ENCODE assay signal across 14 cellular contexts in the genomic region with DNA sequence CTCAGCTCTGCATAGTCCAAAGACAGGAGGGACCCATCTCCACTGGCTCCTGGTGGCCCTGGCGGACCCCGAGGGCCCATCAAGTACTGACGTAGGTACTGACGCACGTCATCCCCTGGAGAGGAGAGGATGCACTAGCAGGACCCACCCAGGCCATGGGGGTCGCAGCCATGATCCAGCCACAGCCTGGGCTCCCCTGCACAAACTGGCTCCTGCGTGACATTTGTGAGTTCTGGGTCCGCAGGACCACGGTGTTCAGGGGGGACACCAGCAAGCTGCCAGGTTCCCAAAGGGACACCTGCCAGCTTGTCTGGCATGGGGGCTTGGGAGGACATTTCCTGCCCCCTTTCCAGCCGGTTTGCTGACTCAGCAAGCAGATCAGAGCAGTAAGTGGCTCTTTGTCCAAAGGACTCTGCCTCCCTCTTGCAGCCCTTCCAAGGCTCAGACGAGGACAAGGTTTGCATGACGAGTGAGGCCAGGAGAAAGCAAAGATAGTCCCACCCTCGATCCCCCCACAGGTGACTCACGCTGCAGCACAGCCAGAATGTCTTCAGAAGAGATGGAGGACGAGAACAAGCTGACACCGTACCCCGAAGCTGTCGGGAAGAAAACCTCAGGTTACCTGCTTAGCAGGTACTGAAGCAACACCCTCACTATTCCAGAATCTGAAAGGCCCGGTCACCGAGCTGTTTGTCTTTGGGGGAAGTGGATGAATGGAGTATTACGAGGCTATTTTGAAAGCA. TPM values are rescaled to one million over a fixed set of nuclear protein-coding genes. Genes with fewer than 3 reads are reported as not detected.
"Had no signal": no experiment of that assay in that cellular context is flagged by ENCODE, and none has a peak within 500 bp of the region (broad histone marks: within the 10 kb centered on the region; RNA-seq: fewer than 3 reads in every experiment).

No MANE protein-coding gene starts in this region.

- DNase-seq: activated CD4-positive, alpha-beta T cell treated with anti-CD3 and anti-CD28 coated beads for 1 hour; activated effector memory CD4-positive, alpha-beta T cell treated with Interleukin-2 at 50 U/mL for 16 hours; activated T-cell treated with anti-CD3 and anti-CD28 coated beads, Interleukin-2, amount 50 U/mL, for 24 hours; colonic mucosa; effector CD8-positive, alpha-beta T cell; kidney glomerular epithelial cell; posterior cingulate gyrus; small intestine had no signal

- FAIRE-seq: small intestine had no signal

- H3K4me3 Mint-ChIP-seq: activated naive CD4-positive, alpha-beta T cell treated with anti-CD3 and anti-CD28 coated beads, Interleukin-2, amount 50 U/mL, for 24 hours; activated T-cell treated with anti-CD3 and anti-CD28 coated beads, Interleukin-2, amount 50 U/mL, for 24 hours; naive thymus-derived CD4-positive, alpha-beta T cell had no signal

- H3K27ac ChIP-seq: colonic mucosa, hepatocyte, tibial nerve had no signal

- H3K27ac Mint-ChIP-seq: activated naive CD4-positive, alpha-beta T cell treated with anti-CD3 and anti-CD28 coated beads, Interleukin-2, amount 50 U/mL, for 24 hours; activated T-cell treated with anti-CD3 and anti-CD28 coated beads, Interleukin-2, amount 50 U/mL, for 24 hours; naive thymus-derived CD4-positive, alpha-beta T cell had no signal

- H3K36me3 ChIP-seq: colonic mucosa had no signal

- H2AFZ ChIP-seq: hepatocyte had no signal

- H3K4me1 ChIP-seq: colonic mucosa, tibial nerve had no signal

- H3K4me3 ChIP-seq: colonic mucosa, hepatocyte, lung, tibial nerve had no signal

- H3K27me3 ChIP-seq: colonic mucosa, hepatocyte, tibial nerve had no signal

- H3K9me3 ChIP-seq: colonic mucosa, tibial nerve had no signal

- H3K9me3 Mint-ChIP-seq: activated naive CD4-positive, alpha-beta T cell treated with anti-CD3 and anti-CD28 coated beads, Interleukin-2, amount 50 U/mL, for 24 hours; activated T-cell treated with anti-CD3 and anti-CD28 coated beads, Interleukin-2, amount 50 U/mL, for 24 hours had no signal

- H3K36me3 Mint-ChIP-seq: activated naive CD4-positive, alpha-beta T cell treated with anti-CD3 and anti-CD28 coated beads, Interleukin-2, amount 50 U/mL, for 24 hours had no signal

- H3K4me2 ChIP-seq: hepatocyte had no signal

- H3K79me2 ChIP-seq: hepatocyte had no signal

- H3K4me1 Mint-ChIP-seq: activated naive CD4-positive, alpha-beta T cell treated with anti-CD3 and anti-CD28 coated beads, Interleukin-2, amount 50 U/mL, for 24 hours had no signal

- H3K27me3 Mint-ChIP-seq: activated naive CD4-positive, alpha-beta T cell treated with anti-CD3 and anti-CD28 coated beads, Interleukin-2, amount 50 U/mL, for 24 hours; activated T-cell treated with anti-CD3 and anti-CD28 coated beads, Interleukin-2, amount 50 U/mL, for 24 hours; naive thymus-derived CD4-positive, alpha-beta T cell had no signal

RNA-seq across cellular contexts. Expression of gene COL17A1, which starts 49.0 kb away (rescaled TPM):
- total RNA-seq: mononuclear cell; naive thymus-derived CD4-positive, alpha-beta T cell had no signal
- polyA plus RNA-seq: naive thymus-derived CD4-positive, alpha-beta T cell had no signal
